ENCODE assay signal across 9 cellular contexts in the genomic region with DNA sequence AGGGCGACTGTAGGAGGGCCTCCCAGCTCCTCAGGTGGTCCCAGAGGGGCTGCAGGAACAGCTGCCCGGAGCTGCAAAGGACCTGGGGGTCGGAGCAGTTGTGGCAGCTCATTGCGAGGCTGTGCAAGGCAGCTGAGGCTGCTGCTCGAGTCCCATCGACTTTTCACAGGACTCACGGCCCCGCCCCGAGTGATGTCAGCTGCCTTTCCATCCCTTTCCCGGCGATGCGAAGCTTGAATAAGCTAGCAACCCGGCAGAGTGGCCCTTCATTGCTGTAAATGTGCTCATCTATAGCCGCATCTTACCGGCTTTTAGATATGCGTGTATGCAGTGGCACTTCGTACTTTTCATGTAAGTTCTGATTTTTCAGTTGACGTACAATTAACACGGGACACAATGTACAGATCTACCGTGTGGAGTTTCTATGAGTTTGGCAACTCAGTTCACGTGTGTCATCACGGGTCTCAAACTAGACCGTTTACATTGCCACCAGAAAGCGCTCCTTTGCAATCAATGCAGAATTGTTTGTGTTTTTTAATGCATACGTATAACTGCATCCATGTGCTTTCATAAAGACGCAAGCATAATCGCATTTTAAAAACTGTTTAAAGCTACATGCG. TPM values are rescaled to one million over a fixed set of nuclear protein-coding genes. Genes with fewer than 3 reads are reported as not detected.
DNase-seq lines count a peak whose midpoint lies in the region; ATAC-seq and TF ChIP-seq lines count a peak whose summit lies in the region.
"Had no signal": no experiment of that assay in that cellular context is flagged by ENCODE, and none has a peak within 500 bp of the region (broad histone marks: within the 10 kb centered on the region; RNA-seq: fewer than 3 reads in every experiment).

A gene with protein sequence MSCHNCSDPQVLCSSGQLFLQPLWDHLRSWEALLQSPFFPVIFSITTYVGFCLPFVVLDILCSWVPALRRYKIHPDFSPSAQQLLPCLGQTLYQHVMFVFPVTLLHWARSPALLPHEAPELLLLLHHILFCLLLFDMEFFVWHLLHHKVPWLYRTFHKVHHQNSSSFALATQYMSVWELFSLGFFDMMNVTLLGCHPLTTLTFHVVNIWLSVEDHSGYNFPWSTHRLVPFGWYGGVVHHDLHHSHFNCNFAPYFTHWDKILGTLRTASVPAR (minus strand): TSS at position 137 of the 620 bp plus-strand sequence. CDS start 25 bp downstream, at position 112.

- no peak within 1 kb of the TSS for H3K27ac ChIP-seq in HUES48 (ENCODE audit: low read depth, low read length)
- H3K27ac ChIP-seq in WERI-Rb-1 = no peak within 1 kb of the TSS
- H3K27ac ChIP-seq in spleen = peak within 1 kb of the TSS; percentile 48 to 86 (median 80)
- H3K27ac ChIP-seq: SK-N-MC had no signal

- peak within 1 kb of the TSS; percentile 79 for H3K4me3 Mint-ChIP-seq in dendritic cell treated with granulocyte-macrophage colony-stimulating factor and Interleukin-4, amounts not matched to agents 40 ng/mL and 50 ng/mL, for 4 days

- H3K36me3 ChIP-seq in HUES48 (ENCODE audit: control insufficient read depth, insufficient read depth, low read length) = no peaks in the 10 kb centered on the region
- no peaks in the 10 kb centered on the region for H3K36me3 ChIP-seq in WERI-Rb-1
- no peaks in the 10 kb centered on the region for H3K36me3 ChIP-seq in spleen

- peak within 1 kb of the TSS; percentile 58 for H3K4me3 ChIP-seq in HUES48 (ENCODE audit: low read depth, low read length)
- peak within 1 kb of the TSS; percentile 67 for H3K4me3 ChIP-seq in WERI-Rb-1 (ENCODE audit: low read depth, low read length)
- H3K4me3 ChIP-seq in spleen = peak within 1 kb of the TSS; percentile 31 to 69 (median 46)
- H3K4me3 ChIP-seq: SK-N-MC had no signal

- H3K36me3 Mint-ChIP-seq in dendritic cell treated with granulocyte-macrophage colony-stimulating factor and Interleukin-4, amounts not matched to agents 40 ng/mL and 50 ng/mL, for 4 days (ENCODE audit: low read depth) = no peaks in the 10 kb centered on the region

- H3K27me3 Mint-ChIP-seq in dendritic cell treated with granulocyte-macrophage colony-stimulating factor and Interleukin-4, amounts not matched to agents 40 ng/mL and 50 ng/mL, for 4 days = peaks cover 48% of the 10 kb centered on the region

- H3K27ac Mint-ChIP-seq in dendritic cell treated with granulocyte-macrophage colony-stimulating factor and Interleukin-4, amounts not matched to agents 40 ng/mL and 50 ng/mL, for 4 days = peak within 1 kb of the TSS; percentile 80

- TF ChIP-seq POLR2A in spleen (IDR thresholded peaks at IDR 0.05) = no peak

- H3K9me3 ChIP-seq in HUES48 (ENCODE audit: control insufficient read depth, insufficient read depth, low read length) (no peaks in the 10 kb centered on the region), WERI-Rb-1 (ENCODE audit: severe bottlenecking) (no peaks in the 10 kb centered on the region), spleen (no peaks in the 10 kb centered on the region)

- H3K9ac ChIP-seq in HUES48 (ENCODE audit: low read depth, low read length) = peak within 1 kb of the TSS; percentile 26; the same call in 1 of the 2 replicates

- peaks cover 23% of the 10 kb centered on the region for H3K4me1 ChIP-seq in HUES48 (ENCODE audit: control insufficient read depth, insufficient read depth, low read length)
- H3K4me1 ChIP-seq in spleen = peaks cover 4 to 29% (median 24%) of the 10 kb centered on the region in 6 donors

- WGBS in spleen, 5 donors = 0 to 2% (median 0%) methylated on average over 28 of the region's 28 CpGs

- intact Hi-C loops in dendritic cell treated with granulocyte-macrophage colony-stimulating factor and Interleukin-4, amounts not matched to agents 40 ng/mL and 50 ng/mL, for 4 days (cut with micrococcal nuclease) = loop anchor here (2.0 to 10.0 kb wide), 2 partner anchors 82 to 120 kb away; no protein-coding TSS in a partner anchor
- intact Hi-C loops in spleen (cut with DNase I; ENCODE audit: low total_unique reads) = no loop called here

- DNase-seq in DMS153 (lab: John Stamatoyannopoulos, UW) = peak; percentile 23
- DNase-seq in WERI-Rb-1 = peak; percentile 49
- peak; percentile 71 for DNase-seq in kidney tubule cell (ENCODE audit: low spot score)
- no peak for DNase-seq in spleen

- H3K27me3 ChIP-seq in HUES48 (ENCODE audit: control insufficient read depth, insufficient read depth, low read length) (peaks cover 84% of the 10 kb centered on the region), WERI-Rb-1 (ENCODE audit: insufficient read depth, low read depth, severe bottlenecking) (peaks cover 13% of the 10 kb centered on the region), spleen (replicated peaks in 1 of 7) (peaks cover 0 to 56% (median 24%) of the 10 kb centered on the region in 7 donors)

- no peaks in the 10 kb centered on the region for H3K9me3 Mint-ChIP-seq in dendritic cell treated with granulocyte-macrophage colony-stimulating factor and Interleukin-4, amounts not matched to agents 40 ng/mL and 50 ng/mL, for 4 days

- ATAC-seq in GM21381 (IDR thresholded peaks at IDR 0.05; ENCODE audit: unreplicated experiment) = no peak
- no peak for ATAC-seq in GM18873 (IDR thresholded peaks at IDR 0.05; ENCODE audit: low FRiP score, unreplicated experiment)

- H3K4me1 Mint-ChIP-seq in dendritic cell treated with granulocyte-macrophage colony-stimulating factor and Interleukin-4, amounts not matched to agents 40 ng/mL and 50 ng/mL, for 4 days (ENCODE audit: low read depth) = peaks cover 30% of the 10 kb centered on the region

- no peak for TF ChIP-seq CTCF in WERI-Rb-1 (IDR thresholded peaks at IDR 0.05; ENCODE audit: low read depth, low read length)
- TF ChIP-seq CTCF in spleen (IDR thresholded peaks at IDR 0.05 in 8 of 11, conservative IDR thresholded peaks at IDR 0.05 in 3 of 11) = no peak

RNA-seq across cellular contexts. Expression of the gene that starts here (rescaled TPM):
- 1 to 10 TPM in 5 of 7 donors, under 1 TPM in 2; 0.72 to 8.8 (median 1.8) TPM for total RNA-seq in spleen
- polyA plus RNA-seq in spleen = 1 to 10 TPM; 1.4 to 3.6 (median 2.3) TPM

Comparison
In these comparisons a context has a peak if more than half of its experiments do, and no peak if none do; other contexts are left out.
1. H3K27ac ChIP-seq: peak in spleen (8 of 8); none in HUES48 (single experiment) and WERI-Rb-1 (single experiment).
2. Peak in every context shown above with its lines, with median percentiles within 50 percentile points of each other: H3K4me3 ChIP-seq.